19 cellular contexts compared by ENCODE assay signal in the genomic region with DNA sequence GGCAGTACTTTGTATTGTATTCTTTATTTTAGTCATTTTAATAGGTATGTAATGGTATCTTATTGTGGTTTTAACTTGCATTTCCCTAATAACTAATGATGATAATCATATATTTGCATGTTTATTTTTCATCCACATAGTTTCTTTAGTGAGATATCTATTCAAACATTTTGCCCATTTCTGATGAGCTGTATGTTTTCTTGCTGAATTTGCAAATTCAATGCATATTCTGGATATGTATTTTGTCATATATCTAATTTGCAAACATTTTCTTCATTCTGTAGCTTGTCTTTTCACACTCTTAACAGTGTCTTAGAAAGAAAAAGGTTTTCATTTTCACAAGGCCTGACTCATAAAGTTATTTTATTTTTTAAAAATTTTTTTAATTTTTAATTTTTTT.
DNase-seq lines count a peak whose midpoint lies in the region; ATAC-seq, FAIRE-seq and TF ChIP-seq lines count a peak whose summit lies in the region.
"Had no signal": no experiment of that assay in that cellular context is flagged by ENCODE, and none has a peak within 500 bp of the region (broad histone marks: within the 10 kb centered on the region; RNA-seq: fewer than 3 reads in every experiment).

No MANE protein-coding gene starts in this region.

- H3K27ac ChIP-seq in A549, result no peak overlapping the region
- no peak overlapping the region for H3K27ac ChIP-seq in IMR-90 (ENCODE audit: insufficient read depth, low read length)
- no peak overlapping the region for H3K27ac ChIP-seq in testis
- H3K27ac ChIP-seq: BLaER1 treated with 17β-estradiol and CSF1 and Interleukin-3, amounts not matched to agents 10 nM and 100 nM; C4-2B had no signal

- no peak overlapping the region for H2AK5ac ChIP-seq in IMR-90 (ENCODE audit: low read depth, low read length)

- no peak overlapping the region for H3K9ac ChIP-seq in IMR-90 (ENCODE audit: low read depth, low read length)
- H3K9ac ChIP-seq: BLaER1 treated with 17β-estradiol and CSF1 and Interleukin-3, amounts not matched to agents 10 nM and 100 nM had no signal

- H3K4ac ChIP-seq in IMR-90 (ENCODE audit: low read depth, low read length), result no peak overlapping the region

- TF ChIP-seq RAD21 in A549 (conservative IDR thresholded peaks at IDR 0.05 in 1 of 2, IDR thresholded peaks at IDR 0.05 in 1 of 2) (no peak), IMR-90 (IDR thresholded peaks at IDR 0.05; ENCODE audit: low read length) (no peak)

- CTCF ChIA-PET in A549 (lab: Yijun Ruan, JAX) (no interaction called here), IMR-90 (lab: Yijun Ruan, JAX) (no interaction called here)

- H3K14ac ChIP-seq in IMR-90 (replicated peaks; ENCODE audit: low read depth, low read length), result no peak overlapping the region

- ATAC-seq in A549 (no peak), IMR-90 (ENCODE audit: low read depth) (no peak), GM18520 (IDR thresholded peaks at IDR 0.05; ENCODE audit: unreplicated experiment) (no peak)
- ATAC-seq: CD8-positive, alpha-beta T cell had no signal

- FAIRE-seq in A549 (lab: Jason Lieb, UNC) (no peak), colon (lab: Jason Lieb, UNC) (peak; percentile 70)
- FAIRE-seq: A204.1, D721Med, G401.6, GM12891 had no signal

- no peak overlapping the region for H4K5ac ChIP-seq in IMR-90 (ENCODE audit: low read depth, low read length)

- DNase-seq in A549 (ENCODE audit: low read depth in 1 of 2, low spot score in 1 of 2) (no peak), IMR-90 (no peak), testis (no peak)
- DNase-seq: 8988T; AML-193; Caco-2; Calu3; CD4-positive, alpha-beta T cell; CD8-positive, alpha-beta T cell; DMS79 treated with DMSO at 0.1 percent for 48 hours; GF-D8 had no signal

- H2BK15ac ChIP-seq in IMR-90 (ENCODE audit: low read depth, low read length), result no peak overlapping the region

- H4K91ac ChIP-seq in IMR-90 (ENCODE audit: insufficient read depth, low read depth, low read length), result no peak overlapping the region

- H4K8ac ChIP-seq in IMR-90 (ENCODE audit: low read depth in 2 of 2, low read length in 2 of 2), result no peak overlapping the region

- H3K9me1 ChIP-seq in IMR-90 (ENCODE audit: insufficient read depth, low read length), result no peaks in the 10 kb centered on the region

- no peak overlapping the region for H3K18ac ChIP-seq in IMR-90 (ENCODE audit: low read depth, low read length)

- TF ChIP-seq EP300 in A549 (IDR thresholded peaks at IDR 0.05), result no peak

- POLR2A ChIA-PET in A549 (lab: Yijun Ruan, JAX) (no interaction called here), IMR-90 (lab: Charles Lee; ENCODE audit: unreplicated experiment) (no interaction called here)

- H3K27me3 ChIP-seq in IMR-90 (ENCODE audit: control insufficient read depth, insufficient read depth, low read length) (no peaks in the 10 kb centered on the region), testis (no peaks in the 10 kb centered on the region)
- H3K27me3 ChIP-seq: BLaER1 treated with 17β-estradiol and CSF1 and Interleukin-3, amounts not matched to agents 10 nM and 100 nM had no signal

- no peaks in the 10 kb centered on the region for H4K20me1 ChIP-seq in IMR-90 (ENCODE audit: insufficient read depth, low read length)
- H4K20me1 ChIP-seq: BLaER1 treated with 17β-estradiol and CSF1 and Interleukin-3, amounts not matched to agents 10 nM and 100 nM had no signal

- H2BK5ac ChIP-seq in IMR-90 (ENCODE audit: low read depth, low read length, poor library complexity, severe bottlenecking), result no peak overlapping the region

- TF ChIP-seq CTCF in A549 (IDR thresholded peaks at IDR 0.05) (no peak), IMR-90 (conservative IDR thresholded peaks at IDR 0.05; ENCODE audit: low read depth, low read length) (no peak), testis (IDR thresholded peaks at IDR 0.05) (no peak)

- no peak overlapping the region for H2BK20ac ChIP-seq in IMR-90 (ENCODE audit: low read depth, low read length)

- H3K9me3 ChIP-seq in A549, result no peaks in the 10 kb centered on the region
- no peaks in the 10 kb centered on the region for H3K9me3 ChIP-seq in IMR-90 (ENCODE audit: control insufficient read depth, insufficient read depth, low read length)
- H3K9me3 ChIP-seq in testis, result no peaks in the 10 kb centered on the region
- H3K9me3 ChIP-seq: Caco-2 had no signal

- H3K4me2 ChIP-seq in A549, result no peak overlapping the region
- H3K4me2 ChIP-seq in IMR-90 (ENCODE audit: low read depth, low read length), result no peak overlapping the region
- H3K4me2 ChIP-seq: BLaER1 treated with 17β-estradiol and CSF1 and Interleukin-3, amounts not matched to agents 10 nM and 100 nM had no signal

- H2AK9ac ChIP-seq in IMR-90 (replicated peaks; ENCODE audit: low read depth, low read length, poor library complexity), result no peak overlapping the region

- dilution Hi-C loops in IMR-90 (cut with HindIII; ENCODE audit: low sequenced_read_pairs, unreplicated experiment), result no loop called here

- no peak overlapping the region for H2AFZ ChIP-seq in IMR-90 (replicated peaks; ENCODE audit: low read length, poor library complexity)

- TF ChIP-seq POLR2A in A549 (IDR thresholded peaks at IDR 0.05; ENCODE audit: low read length), result no peak
- TF ChIP-seq POLR2A in IMR-90 (IDR thresholded peaks at IDR 0.05; ENCODE audit: low read depth, low read length), result no peak
- TF ChIP-seq POLR2A in testis (IDR thresholded peaks at IDR 0.05), result no peak

- no peak overlapping the region for H2BK120ac ChIP-seq in IMR-90 (ENCODE audit: low read depth, low read length)

- BruUV-seq in IMR-90 (replicated peaks; lab: Mats Ljungman, UMichigan), result no TSS peak

- intact Hi-C loops in IMR-90 (cut with micrococcal nuclease) (no loop called here), testis (cut with DNase I; ENCODE audit: low total_unique reads) (no loop called here)

- no peaks in the 10 kb centered on the region for H3K4me1 ChIP-seq in A549
- H3K4me1 ChIP-seq in IMR-90 (ENCODE audit: control insufficient read depth, insufficient read depth, low read length), result no peaks in the 10 kb centered on the region
- no peaks in the 10 kb centered on the region for H3K4me1 ChIP-seq in testis
- H3K4me1 ChIP-seq: BLaER1 treated with 17β-estradiol and CSF1 and Interleukin-3, amounts not matched to agents 10 nM and 100 nM; Caco-2 had no signal

- no peak overlapping the region for H3K56ac ChIP-seq in IMR-90 (ENCODE audit: extremely low read depth, insufficient read depth, low read length)

- no peak overlapping the region for H3K4me3 ChIP-seq in A549
- H3K4me3 ChIP-seq in IMR-90 (ENCODE audit: insufficient read depth, low read depth, low read length), result no peak overlapping the region
- H3K4me3 ChIP-seq in testis, result no peak overlapping the region
- H3K4me3 ChIP-seq: BLaER1 treated with 17β-estradiol and CSF1 and Interleukin-3, amounts not matched to agents 10 nM and 100 nM had no signal

- H3K23ac ChIP-seq in IMR-90 (ENCODE audit: low read depth, low read length), result no peak overlapping the region

- in situ Hi-C loops in IMR-90 (cut with MboI; ENCODE audit: low sequenced_read_pairs), result no loop called here

- H3K36me3 ChIP-seq in IMR-90 (ENCODE audit: control insufficient read depth, insufficient read depth, low read length), result no peaks in the 10 kb centered on the region
- no peaks in the 10 kb centered on the region for H3K36me3 ChIP-seq in testis (ENCODE audit: low read depth, missing control alignments)
- H3K36me3 ChIP-seq: BLaER1 treated with 17β-estradiol and CSF1 and Interleukin-3, amounts not matched to agents 10 nM and 100 nM had no signal

- H3K79me1 ChIP-seq in IMR-90 (ENCODE audit: low read depth in 1 of 2, low read length in 2 of 2), result no peaks in the 10 kb centered on the region

TF ChIP-seq in A549, 52 proteins besides CTCF, POLR2A, EP300 and RAD21:
- TF ChIP-seq ZNF302 (CRISPR knock-in tag; IDR thresholded peaks at IDR 0.05), result no peak
- peak; percentile 69 for TF ChIP-seq MAFK (IDR thresholded peaks at IDR 0.05; ENCODE audit: partially characterized antibody)

TF ChIP-seq in IMR-90, 13 proteins besides CTCF, POLR2A, EP300 and RAD21:
- peak; percentile 64 for TF ChIP-seq MAFK (IDR thresholded peaks at IDR 0.05; ENCODE audit: low read depth, low read length)
- TF ChIP-seq RFX5 (IDR thresholded peaks at IDR 0.05; ENCODE audit: low read depth, low read length), result no peak
